ENCODE assay signal across 17 cellular contexts in genomic region chr2:108960006-108960405, GRCh38. TPM values are rescaled to one million over a fixed set of nuclear protein-coding genes. Genes with fewer than 3 reads are reported as not detected.
A peak's percentile ranks its signal among the peaks of the same experiment; 100 is the strongest.
DNase-seq lines count a peak whose midpoint lies in the region; ATAC-seq, FAIRE-seq and TF ChIP-seq lines count a peak whose summit lies in the region.
"Had no signal": no experiment of that assay in that cellular context is flagged by ENCODE, and none has a peak within 500 bp of the region (broad histone marks: within the 10 kb centered on the region; RNA-seq: fewer than 3 reads in every experiment).

No MANE protein-coding gene starts in this region.

- H3K4me2 ChIP-seq in A549, result no peak overlapping the region
- no peak overlapping the region for H3K4me2 ChIP-seq in SK-N-SH

- H3F3A ChIP-seq in SK-N-SH (replicated peaks; ENCODE audit: insufficient read depth), result no peaks in the 10 kb centered on the region

- no peaks in the 10 kb centered on the region for H3K9me3 ChIP-seq in A549
- H3K9me3 ChIP-seq in SK-N-SH, result no peaks in the 10 kb centered on the region
- H3K9me3 ChIP-seq: right atrium auricular region, tibial nerve had no signal

- H2AFZ ChIP-seq in SK-N-SH (ENCODE audit: low read depth), result no peak overlapping the region

- TF ChIP-seq POLR2A in A549 (IDR thresholded peaks at IDR 0.05; ENCODE audit: low read length), result no peak

- CTCF ChIA-PET in A549 (lab: Yijun Ruan, JAX) (interaction anchor here (0.6 to 1.4 kb wide), 3 partner anchors 9 to 774 kb away, joined by 3 to 4 read pairs (median 3); no protein-coding TSS in a partner anchor), SK-N-SH (lab: Yijun Ruan, JAX) (interaction anchor here (1.1 to 1.2 kb wide), 2 partner anchors 15 to 32 kb away, joined by 3 read pairs; no protein-coding TSS in a partner anchor)

- H3K36me3 ChIP-seq in SK-N-SH (replicated peaks in 1 of 2; ENCODE audit: control insufficient read depth in 1 of 2, insufficient read depth in 2 of 2, low read length in 1 of 2), result no peaks in the 10 kb centered on the region
- H3K36me3 ChIP-seq: right atrium auricular region, tibial nerve had no signal

- TF ChIP-seq CTCF in A549 (IDR thresholded peaks at IDR 0.05) (no peak), GM12864 (IDR thresholded peaks at IDR 0.05; ENCODE audit: low read depth, low read length, missing control alignments) (peak; percentile 40), SK-N-SH (IDR thresholded peaks at IDR 0.05) (peak; percentile 17), foreskin fibroblast (IDR thresholded peaks at IDR 0.05; ENCODE audit: low read depth, low read length) (peak; percentile 18)

- ATAC-seq in A549 (peak; percentile 65 to 81; a peak in 3 of 6 replicates), HG02981 (IDR thresholded peaks at IDR 0.05; ENCODE audit: unreplicated experiment) (no peak)

- no peaks in the 10 kb centered on the region for H3K4me1 ChIP-seq in A549
- peaks cover 0 to 3% of the 10 kb centered on the region in 2 experiments; a peak in 1 of 4 replicates for H3K4me1 ChIP-seq in SK-N-SH (ENCODE audit: control insufficient read depth in 1 of 2, insufficient read depth in 2 of 2, low read depth in 1 of 2, low read length in 1 of 2)

- no peaks in the 10 kb centered on the region for H4K20me1 ChIP-seq in SK-N-SH (ENCODE audit: insufficient read depth)

- H3K27ac ChIP-seq in A549 (no peak overlapping the region), SK-N-SH (ENCODE audit: low read depth in 2 of 2, low read length in 1 of 2) (no peak overlapping the region)
- H3K27ac ChIP-seq: right atrium auricular region, tibial nerve had no signal

- WGBS in A549 (ENCODE audit: missing lambda C conversion rate), result 52% methylated on average over 5 of the region's 5 CpGs
- 33% methylated on average over 4 of the region's 5 CpGs for WGBS in SK-N-SH (ENCODE audit: low lambda C conversion rate)

- POLR2A ChIA-PET in A549 (lab: Yijun Ruan, JAX), result no interaction called here
- POLR2A ChIA-PET in SK-N-SH (lab: Yijun Ruan, JAX), result no interaction called here

- H3K4me3 ChIP-seq in A549 (no peak overlapping the region), GM12864 (ENCODE audit: low read depth, low read length) (no peak overlapping the region), SK-N-SH (ENCODE audit: low read depth in 2 of 2, low read length in 1 of 2) (no peak overlapping the region), foreskin fibroblast (ENCODE audit: low read depth in 1 of 2, low read length in 2 of 2) (no peak overlapping the region)
- H3K4me3 ChIP-seq: right atrium auricular region, tibial nerve had no signal

- peaks cover 5% of the 10 kb centered on the region; the same call in 1 of the 2 replicates for H3K27me3 ChIP-seq in SK-N-SH (ENCODE audit: insufficient read depth)
- H3K27me3 ChIP-seq: right atrium auricular region, tibial nerve had no signal

- FAIRE-seq in A549 (lab: Jason Lieb, UNC), result no peak
- FAIRE-seq: GM18507, H54 had no signal

- DNase-seq in A549 (ENCODE audit: low read depth in 1 of 2, low spot score in 1 of 2) (no peak), GM12864 (ENCODE audit: low read depth) (no peak), SK-N-SH (no peak), foreskin fibroblast (no peak), middle frontal gyrus (ENCODE audit: extremely low spot score, low spot score) (no peak), activated gamma-delta T cell treated with Interleukin-2 at 50 U/mL for 16 hours (no peak), C1 segment of cervical spinal cord (lab: John Stamatoyannopoulos, UW) (no peak)
- DNase-seq: activated CD8-positive, alpha-beta memory T cell treated with anti-CD3 and anti-CD28 coated beads for 24 hours; naive B cell; NCI-H2081 treated with DMSO at 0.1 percent for 48 hours; NCI-H774; stimulated activated CD4-positive, alpha-beta T cell treated with anti-CD3 and anti-CD28 coated beads, Interleukin-2, amount 100 ng/mL, for 24 hours had no signal

- TF ChIP-seq RAD21 in A549 (conservative IDR thresholded peaks at IDR 0.05 in 1 of 2, IDR thresholded peaks at IDR 0.05 in 1 of 2) (no peak), SK-N-SH (IDR thresholded peaks at IDR 0.05; ENCODE audit: low read length) (no peak)

- H3K9ac ChIP-seq in SK-N-SH, result no peak overlapping the region

- H3K79me2 ChIP-seq in SK-N-SH (ENCODE audit: insufficient read depth), result no peaks in the 10 kb centered on the region

- no peaks in the 10 kb centered on the region for H3K9me2 ChIP-seq in SK-N-SH

- TF ChIP-seq EP300 in A549 (IDR thresholded peaks at IDR 0.05) (no peak), SK-N-SH (IDR thresholded peaks at IDR 0.05; ENCODE audit: borderline replicate concordance in 1 of 2, low read depth in 1 of 2, low read length in 1 of 2) (no peak)

TF ChIP-seq in A549, 52 proteins besides CTCF, POLR2A, EP300 and RAD21:
- TF ChIP-seq RFX5 (IDR thresholded peaks at IDR 0.05), result no peak

TF ChIP-seq in SK-N-SH, 30 proteins besides CTCF, POLR2A, EP300 and RAD21:
- TF ChIP-seq SMC3 (IDR thresholded peaks at IDR 0.05; ENCODE audit: low read depth, low read length), result no peak
- no peak for TF ChIP-seq YY1 (IDR thresholded peaks at IDR 0.05; ENCODE audit: low read depth)
- TF ChIP-seq GATA2 (CRISPR knock-in tag; IDR thresholded peaks at IDR 0.05), result no peak
- no peak for TF ChIP-seq MXI1 (IDR thresholded peaks at IDR 0.05; ENCODE audit: low read depth, low read length)
- no peak for TF ChIP-seq IRF3 (IDR thresholded peaks at IDR 0.05; ENCODE audit: low read depth, low read length)
- no peak for TF ChIP-seq TEAD4 (IDR thresholded peaks at IDR 0.05; ENCODE audit: borderline replicate concordance, insufficient read depth)
- no peak for TF ChIP-seq NFIC (IDR thresholded peaks at IDR 0.05; ENCODE audit: borderline replicate concordance)
- no peak for TF ChIP-seq FOSL2 (IDR thresholded peaks at IDR 0.05; ENCODE audit: borderline replicate concordance, low read depth)
- TF ChIP-seq FOXJ3 (CRISPR knock-in tag; IDR thresholded peaks at IDR 0.05), result no peak

RNA-seq across cellular contexts. Expression of gene EDAR, which starts 29.0 kb away (rescaled TPM):
- polyA plus RNA-seq in A549 (2011; rRNA removed) (0.26 and 0.32 TPM in 2 replicates), A549 (2017; fragmentation: RNase III; extraction: RNeasy Plus Mini Kit Qiagen cat#74134 plus additional on column Dnase treatment) (0.03 to 0.05 TPM (median 0.04 TPM) in 3 replicates), SK-N-SH (2012; rRNA removed) (not detected in 2 replicates)
- 0.01 and 0.03 TPM in 2 replicates for polyA plus RNA-seq in A549 (2012; cell fraction: cytosol; rRNA removed)
- 0.04 TPM in 2 replicates for polyA plus RNA-seq in A549 (2012; cell fraction: nucleus; rRNA removed)
- polyA minus RNA-seq in A549 (2011; rRNA and poly(A)+ RNA removed), result 0.17 and 0.19 TPM in 2 replicates
- not detected in 2 replicates for polyA plus RNA-seq in SK-N-SH (2012; cell fraction: cytosol; rRNA removed)
- polyA plus RNA-seq in SK-N-SH (2012; cell fraction: nucleus; rRNA removed), result not detected in 2 replicates

Comparison
In these comparisons a context has a peak if more than half of its experiments do, and no peak if none do; other contexts are left out.
1. Of the 12 proteins assayed by ChIP-seq in both A549 and SK-N-SH: peak only in A549: none; only in SK-N-SH: CTCF; in both: none; in neither: 11.